ENCODE assay signal across 8 cellular contexts in the genomic region with DNA sequence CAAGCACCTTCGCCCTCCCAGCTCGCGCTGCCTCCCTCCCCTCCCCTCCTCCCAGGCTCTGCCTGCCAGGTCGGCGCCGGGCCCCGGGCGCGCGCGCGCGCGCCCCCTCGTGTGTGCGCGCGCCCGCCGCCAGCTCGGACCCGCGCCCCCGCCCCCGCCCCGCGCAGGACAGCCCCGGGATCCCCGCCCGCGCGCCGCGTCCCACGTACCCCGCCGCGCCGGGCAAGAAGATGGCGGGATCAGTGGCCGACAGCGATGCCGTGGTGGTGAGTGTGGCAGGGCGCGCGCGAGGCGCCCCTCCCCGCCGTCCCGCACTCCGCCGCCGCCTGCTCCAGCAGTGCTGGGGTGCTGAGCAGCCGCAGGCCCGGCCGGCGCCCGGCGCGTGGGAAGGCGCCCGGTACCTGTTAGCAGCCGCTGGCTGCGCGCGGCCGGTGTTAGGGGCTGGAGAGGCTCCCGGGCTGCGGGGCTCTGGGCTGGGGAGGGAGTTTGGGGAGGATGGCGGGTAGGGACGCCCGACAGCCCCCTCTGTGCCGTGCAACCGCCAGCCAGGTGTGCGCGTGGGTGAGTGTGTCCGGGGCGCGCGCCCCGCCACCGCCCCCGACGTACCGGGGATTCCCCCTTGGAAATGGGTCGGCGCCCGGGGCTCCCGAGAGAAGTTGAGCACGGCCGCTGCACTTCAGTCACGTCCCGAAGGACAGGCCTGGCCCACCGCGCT. TPM values are rescaled to one million over a fixed set of nuclear protein-coding genes. Genes with fewer than 3 reads are reported as not detected.
A peak's percentile ranks its signal among the peaks of the same experiment; 100 is the strongest.
DNase-seq lines count a peak whose midpoint lies in the region; ATAC-seq, FAIRE-seq and TF ChIP-seq lines count a peak whose summit lies in the region.

No MANE protein-coding gene starts in this region.

- no peak for FAIRE-seq in endothelial cell of umbilical vein (lab: Jason Lieb, UNC)

- peak overlapping the region; percentile 73 for H3K9ac ChIP-seq in endothelial cell of umbilical vein (replicated peaks; ENCODE audit: extremely low read depth, insufficient read depth, low read length)

- DNase-seq in NCI-H2196 (lab: John Stamatoyannopoulos, UW; ENCODE audit: unreplicated experiment) (peak; percentile 44), NCI-H2196 treated with DMSO at 0.1 percent for 48 hours (lab: John Stamatoyannopoulos, UW; ENCODE audit: unreplicated experiment) (no peak), NCI-H2171 treated with DMSO at 0.1 percent for 48 hours (lab: John Stamatoyannopoulos, UW) (peak; percentile 56), activated T-cell treated with anti-CD3 and anti-CD28 coated beads for 1 hour (ENCODE audit: low read depth) (peak; percentile 27), endothelial cell of umbilical vein (ENCODE audit: low read depth, low spot score) (peak; percentile 51), mesothelial cell of epicardium (ENCODE audit: low spot score in 2 of 2, unreplicated experiment in 2 of 2) (peak; percentile 56 to 75)
- DNase-seq in stimulated activated CD8-positive, alpha-beta memory T cell treated with anti-CD3 and anti-CD28 coated beads, Interleukin-7, amount 100 ng/mL, for 4 hours (ENCODE audit: low read depth in 2 of 2), result peak; percentile 6 to 48

- peak overlapping the region; percentile 94 for H2AFZ ChIP-seq in endothelial cell of umbilical vein (ENCODE audit: low read depth, low read length)

- no peaks in the 10 kb centered on the region for H3K27me3 Mint-ChIP-seq in mesothelial cell of epicardium (ENCODE audit: low read depth)

- H3K4me2 ChIP-seq in endothelial cell of umbilical vein (ENCODE audit: insufficient read depth, low read length), result peak overlapping the region; percentile 70

- H3K4me1 ChIP-seq in endothelial cell of umbilical vein (ENCODE audit: control insufficient read depth, extremely low read depth, insufficient read depth, low read length), result peaks cover 8% of the 10 kb centered on the region

- peak overlapping the region; percentile 71 for H3K27ac Mint-ChIP-seq in mesothelial cell of epicardium

- H3K27ac ChIP-seq in endothelial cell of umbilical vein (ENCODE audit: insufficient read depth, low read depth, low read length), result peak overlapping the region; percentile 65

- no peaks in the 10 kb centered on the region for H3K36me3 ChIP-seq in endothelial cell of umbilical vein (ENCODE audit: control insufficient read depth in 2 of 2, extremely low read depth in 1 of 2, insufficient read depth in 2 of 2, low read length in 2 of 2)

- H3K9me1 ChIP-seq in endothelial cell of umbilical vein (replicated peaks; ENCODE audit: control insufficient read depth, extremely low read depth, insufficient read depth, low read length), result no peaks in the 10 kb centered on the region

- peaks cover 0 to 2% of the 10 kb centered on the region in 2 experiments for H3K27me3 ChIP-seq in endothelial cell of umbilical vein (ENCODE audit: control insufficient read depth in 2 of 2, insufficient read depth in 2 of 2, low read length in 2 of 2)

- TF ChIP-seq CTCF in endothelial cell of umbilical vein (IDR thresholded peaks at IDR 0.05; ENCODE audit: extremely low read depth in 1 of 2, insufficient read depth in 1 of 2, low read depth in 1 of 2, low read length in 2 of 2) (no peak), mesothelial cell of epicardium (IDR thresholded peaks at IDR 0.05; ENCODE audit: unreplicated experiment) (no peak)

- no peaks in the 10 kb centered on the region for H3K79me2 ChIP-seq in endothelial cell of umbilical vein (ENCODE audit: control insufficient read depth, insufficient read depth, low read length)

- H3K4me3 Mint-ChIP-seq in mesothelial cell of epicardium, result peak overlapping the region; percentile 80

- no peaks in the 10 kb centered on the region for H3K9me3 ChIP-seq in endothelial cell of umbilical vein (replicated peaks; ENCODE audit: control insufficient read depth, insufficient read depth, low read length)

- no peaks in the 10 kb centered on the region for H4K20me1 ChIP-seq in endothelial cell of umbilical vein (replicated peaks; ENCODE audit: control insufficient read depth, extremely low read depth, insufficient read depth, low read length)

- peak overlapping the region; percentile 60 to 93 (median 65) for H3K4me3 ChIP-seq in endothelial cell of umbilical vein (replicated peaks in 1 of 3; ENCODE audit: insufficient read depth in 1 of 3, low read depth in 1 of 3, low read length in 3 of 3)

- POLR2A ChIA-PET in endothelial cell of umbilical vein (lab: Charles Lee), result no interaction called here

- TF ChIP-seq POLR2A in endothelial cell of umbilical vein (IDR thresholded peaks at IDR 0.05; ENCODE audit: low read depth, low read length), result no peak

- H3K36me3 Mint-ChIP-seq in mesothelial cell of epicardium, result peaks cover 7% of the 10 kb centered on the region

- H3K4me1 Mint-ChIP-seq in mesothelial cell of epicardium, result peaks cover 16% of the 10 kb centered on the region

- H3K9me3 Mint-ChIP-seq in mesothelial cell of epicardium, result no peaks in the 10 kb centered on the region

- intact Hi-C loops in endothelial cell of umbilical vein (cut with micrococcal nuclease), result loop anchor here (1.0 to 2.0 kb wide), 4 partner anchors 34 to 123 kb away; a partner anchor contains a TSS

- dilution Hi-C loops in endothelial cell of umbilical vein (cut with MboI; ENCODE audit: extremely low pct_ligation_motif_present, low sequenced_read_pairs), result no loop called here

- peak; percentile 77 for ATAC-seq in HG02642 (IDR thresholded peaks at IDR 0.05; ENCODE audit: poor library complexity, unreplicated experiment)

- CTCF ChIA-PET in endothelial cell of umbilical vein (lab: Charles Lee), result interaction anchor here (1.0 to 2.8 kb wide), 5 partner anchors 13 to 124 kb away, joined by 3 to 16 read pairs (median 8); no protein-coding TSS in a partner anchor

- no TSS peak for BruUV-seq in endothelial cell of umbilical vein (replicated peaks; lab: Mats Ljungman, UMichigan)

TF ChIP-seq in endothelial cell of umbilical vein, 7 proteins besides CTCF, POLR2A, EP300 and RAD21:
- TF ChIP-seq GATA2 (IDR thresholded peaks at IDR 0.05; ENCODE audit: insufficient read depth, insufficient read length, low read depth, low read length), result no peak
- no peak for TF ChIP-seq POLR2AphosphoS5 (IDR thresholded peaks at IDR 0.05; ENCODE audit: insufficient read depth, low read depth, low read length)
- TF ChIP-seq MYC (IDR thresholded peaks at IDR 0.05; ENCODE audit: low read depth, low read length), result no peak
- TF ChIP-seq, protein P1, sequence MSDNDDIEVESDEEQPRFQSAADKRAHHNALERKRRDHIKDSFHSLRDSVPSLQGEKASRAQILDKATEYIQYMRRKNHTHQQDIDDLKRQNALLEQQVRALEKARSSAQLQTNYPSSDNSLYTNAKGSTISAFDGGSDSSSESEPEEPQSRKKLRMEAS (IDR thresholded peaks at IDR 0.05; ENCODE audit: insufficient read depth, insufficient read length), result no peak
- TF ChIP-seq FOS (IDR thresholded peaks at IDR 0.05; ENCODE audit: borderline replicate concordance, insufficient read depth, low read length), result no peak
- no peak for TF ChIP-seq JUN (IDR thresholded peaks at IDR 0.05; ENCODE audit: borderline replicate concordance, insufficient read depth, insufficient read length, low read depth)

RNA-seq across cellular contexts. Expression of a gene that starts 0.5 kb away (rescaled TPM):
- 2.3 and 5.8 TPM in 2 replicates for total RNA-seq in endothelial cell of umbilical vein
- 2.1 and 2.6 TPM in 2 replicates for polyA plus RNA-seq in endothelial cell of umbilical vein
- polyA plus RNA-seq in endothelial cell of umbilical vein (2011; cell fraction: cytosol; rRNA removed), result 2.5 and 2.8 TPM in 2 replicates
- 1.9 and 2.2 TPM in 2 replicates for polyA plus RNA-seq in endothelial cell of umbilical vein (2011; cell fraction: nucleus; rRNA removed)
- 3.3 and 5.0 TPM in 2 replicates for polyA plus RNA-seq in endothelial cell of umbilical vein (2012)
- polyA minus RNA-seq in endothelial cell of umbilical vein, result 5.6 and 7.5 TPM in 2 replicates
- 4.0 TPM for polyA minus RNA-seq in endothelial cell of umbilical vein (2011; cell fraction: cytosol; rRNA and poly(A)+ RNA removed)
- polyA minus RNA-seq in endothelial cell of umbilical vein (2011; cell fraction: nucleus; rRNA and poly(A)+ RNA removed), result 0.72 and 1.2 TPM in 2 replicates
- total RNA-seq in mesothelial cell of epicardium, result 15.4 to 20.0 TPM (median 15.6 TPM) in 3 replicates
